In the genomic region with DNA sequence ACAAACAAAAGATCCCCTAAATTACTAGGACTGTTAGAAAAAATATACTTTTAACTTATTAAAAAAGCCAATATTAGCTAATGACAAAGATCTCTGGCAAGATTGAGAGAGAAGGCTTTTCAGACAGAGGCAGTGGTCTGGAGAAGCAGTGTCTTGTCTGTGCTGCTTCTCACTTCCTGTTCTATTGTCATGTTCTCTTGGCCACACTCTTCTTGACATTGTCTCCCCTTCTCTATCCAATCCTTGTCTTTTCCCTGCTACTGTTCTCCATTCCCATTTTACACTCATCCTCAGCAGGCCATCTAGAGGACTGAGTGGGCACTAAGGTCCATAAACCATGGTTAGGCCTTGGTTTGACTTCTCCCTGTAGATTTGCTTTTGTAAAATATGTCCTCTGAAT, we compare ENCODE assay signal across 27 cellular contexts.
"Had no signal": no experiment of that assay in that cellular context is flagged by ENCODE, and none has a peak within 500 bp of the region (broad histone marks: within the 10 kb centered on the region; RNA-seq: fewer than 3 reads in every experiment).

No MANE protein-coding gene starts in this region.

- H3K4me1 ChIP-seq: ascending aorta, body of pancreas had no signal

- H3K27me3 ChIP-seq: ascending aorta, body of pancreas had no signal

- H3K4me1 Mint-ChIP-seq: activated naive CD4-positive, alpha-beta T cell treated with anti-CD3 and anti-CD28 coated beads, Interleukin-2, amount 50 U/mL, for 24 hours had no signal

- H3K9me3 ChIP-seq: ascending aorta, body of pancreas had no signal

- H3K4me3 Mint-ChIP-seq: activated CD8-positive, alpha-beta T cell treated with anti-CD3 and anti-CD28 coated beads, Interleukin-2, amount 10 ng/mL, durations not matched to agents 7 days and 5 days; activated naive CD4-positive, alpha-beta T cell treated with anti-CD3 and anti-CD28 coated beads, Interleukin-2, amount 50 U/mL, for 24 hours; activated naive CD8-positive, alpha-beta T cell treated with anti-CD3 and anti-CD28 coated beads, Interleukin-2, amount 50 U/mL, for 24 hours; T-helper 17 cell had no signal

- FAIRE-seq: bronchial epithelial cell, RCC 7860, TTC549 had no signal

- ATAC-seq: activated CD8-positive, alpha-beta T cell treated with anti-CD3 and anti-CD28 coated beads, Interleukin-2, amount 10 ng/mL, durations not matched to agents 7 days and 5 days; activated naive CD8-positive, alpha-beta T cell treated with anti-CD3 and anti-CD28 coated beads, Interleukin-2, amount 50 U/mL, for 24 hours; body of pancreas; PC-3; T-helper 17 cell had no signal

- H3K27me3 Mint-ChIP-seq: activated naive CD4-positive, alpha-beta T cell treated with anti-CD3 and anti-CD28 coated beads, Interleukin-2, amount 50 U/mL, for 24 hours; activated naive CD8-positive, alpha-beta T cell treated with anti-CD3 and anti-CD28 coated beads, Interleukin-2, amount 50 U/mL, for 24 hours; T-helper 17 cell had no signal

- H3K9me3 Mint-ChIP-seq: activated naive CD4-positive, alpha-beta T cell treated with anti-CD3 and anti-CD28 coated beads, Interleukin-2, amount 50 U/mL, for 24 hours; activated naive CD8-positive, alpha-beta T cell treated with anti-CD3 and anti-CD28 coated beads, Interleukin-2, amount 50 U/mL, for 24 hours had no signal

- H3K27ac Mint-ChIP-seq: activated CD8-positive, alpha-beta T cell treated with anti-CD3 and anti-CD28 coated beads, Interleukin-2, amount 10 ng/mL, durations not matched to agents 7 days and 5 days; activated naive CD4-positive, alpha-beta T cell treated with anti-CD3 and anti-CD28 coated beads, Interleukin-2, amount 50 U/mL, for 24 hours; activated naive CD8-positive, alpha-beta T cell treated with anti-CD3 and anti-CD28 coated beads, Interleukin-2, amount 50 U/mL, for 24 hours; T-helper 17 cell had no signal

- H3K27ac ChIP-seq: ascending aorta, body of pancreas had no signal

- H3K4me3 ChIP-seq: ascending aorta, body of pancreas had no signal

- H3K36me3 ChIP-seq: ascending aorta had no signal

- DNase-seq: activated CD4-positive, alpha-beta T cell treated with anti-CD3 and anti-CD28 coated beads for 48 hours; activated CD4-positive, alpha-beta T cell treated with anti-CD3 and anti-CD28 coated beads, Interleukin-2, amount 50 U/mL, for 4 hours; activated CD4-positive, CD25-positive, alpha-beta regulatory T cell treated with anti-CD3 and anti-CD28 coated beads, Interleukin-2, amount 50 U/mL, for 72 hours; activated CD8-positive, alpha-beta memory T cell treated with anti-CD3 and anti-CD28 coated beads, Interleukin-2, amount 50 U/mL, for 48 hours; activated CD8-positive, alpha-beta T cell treated with anti-CD3 and anti-CD28 coated beads, Interleukin-2, amount 10 ng/mL, durations not matched to agents 7 days and 5 days; activated naive CD8-positive, alpha-beta T cell treated with anti-CD3 and anti-CD28 coated beads, Interleukin-2, amount 50 U/mL, for 24 hours; activated T-cell treated with anti-CD3 and anti-CD28 coated beads, Interleukin-2, amount 50 U/mL, for 1 hour; amniotic stem cell; body of pancreas; central memory CD4-positive, alpha-beta T cell; KBM-7; NCI-H1105 treated with DMSO at 0.1 percent for 48 hours; NCI-H1436 treated with DMSO at 0.1 percent for 48 hours; NCI-H187; NCI-H2081; NCI-H2227 treated with DMSO at 0.1 percent for 48 hours; NCI-H526 treated with DMSO at 0.1 percent for 48 hours; NCI-H82; PC-3; SHP77 treated with DMSO at 0.1 percent for 48 hours; T-helper 17 cell; T-helper 9 cell had no signal
